ENCODE assay signal across 9 cellular contexts in genomic region chr1:183942933-183943693, GRCh38.
DNase-seq lines count a peak whose midpoint lies in the region; ATAC-seq, FAIRE-seq and TF ChIP-seq lines count a peak whose summit lies in the region.
"Had no signal": no experiment of that assay in that cellular context is flagged by ENCODE, and none has a peak within 500 bp of the region (broad histone marks: within the 10 kb centered on the region; RNA-seq: fewer than 3 reads in every experiment).

No MANE protein-coding gene starts in this region.

- no peaks in the 10 kb centered on the region for H3K9me3 Mint-ChIP-seq in MCF 10A (ENCODE audit: unreplicated experiment)
- no peaks in the 10 kb centered on the region for H3K9me3 Mint-ChIP-seq in activated T-cell treated with anti-CD3 and anti-CD28 coated beads, Interleukin-2, amount 50 U/mL, for 4 hours
- H3K9me3 Mint-ChIP-seq in activated CD8-positive, alpha-beta memory T cell treated with anti-CD3 and anti-CD28 coated beads, Interleukin-2, amount 10 ng/mL, durations not matched to agents 7 days and 5 days (ENCODE audit: low read depth) = no peaks in the 10 kb centered on the region

- H3K27ac ChIP-seq in breast epithelium = no peak overlapping the region
- 0 out of 2 replicates have a peak overlapping the region, but pooled peaks have one; percentile 8 for H3K27ac ChIP-seq in IMR-90 (ENCODE audit: insufficient read depth, low read length)

- in situ Hi-C loops in IMR-90 (cut with MboI; ENCODE audit: low sequenced_read_pairs) = loop anchor here (10.0 kb wide), 1 partner anchor 92 kb away; the partner anchor contains the start of gene COLGALT2

- no peak overlapping the region for H3K27ac Mint-ChIP-seq in MCF 10A (ENCODE audit: low read depth, unreplicated experiment)
- no peak overlapping the region for H3K27ac Mint-ChIP-seq in activated CD8-positive, alpha-beta memory T cell treated with anti-CD3 and anti-CD28 coated beads, Interleukin-2, amount 10 ng/mL, durations not matched to agents 7 days and 5 days
- H3K27ac Mint-ChIP-seq: activated naive CD8-positive, alpha-beta T cell had no signal

- TF ChIP-seq CTCF in MCF 10A (IDR thresholded peaks at IDR 0.05; ENCODE audit: unreplicated experiment) = no peak
- TF ChIP-seq CTCF in breast epithelium (IDR thresholded peaks at IDR 0.05) = no peak
- peak; percentile 37 for TF ChIP-seq CTCF in IMR-90 (conservative IDR thresholded peaks at IDR 0.05; ENCODE audit: low read depth, low read length)

- no peaks in the 10 kb centered on the region for H4K20me1 ChIP-seq in IMR-90 (ENCODE audit: insufficient read depth, low read length)

- TF ChIP-seq POLR2A in breast epithelium (IDR thresholded peaks at IDR 0.05) (no peak), IMR-90 (IDR thresholded peaks at IDR 0.05; ENCODE audit: low read depth, low read length) (no peak)

- H2BK120ac ChIP-seq in IMR-90 (ENCODE audit: low read depth, low read length) = 0 out of 2 replicates have a peak overlapping the region, but pooled peaks have one; percentile 2

- ATAC-seq in IMR-90 (ENCODE audit: low read depth) = peak; percentile 95
- ATAC-seq in activated T-cell treated with anti-CD3 and anti-CD28 coated beads, Interleukin-2, amount 50 U/mL, for 4 hours = no peak
- ATAC-seq in activated CD8-positive, alpha-beta memory T cell treated with anti-CD3 and anti-CD28 coated beads, Interleukin-2, amount 10 ng/mL, durations not matched to agents 7 days and 5 days = no peak

- H3K4me3 ChIP-seq in breast epithelium (no peak overlapping the region), IMR-90 (ENCODE audit: insufficient read depth, low read depth, low read length) (no peak overlapping the region)

- CTCF ChIA-PET in MCF 10A (lab: Yijun Ruan, JAX) = interaction anchor here (0.6 to 1.5 kb wide), 6 partner anchors 14 to 1738 kb away, joined by 3 to 8 read pairs (median 4); no protein-coding TSS in a partner anchor
- CTCF ChIA-PET in IMR-90 (lab: Yijun Ruan, JAX) = interaction anchor here (0.5 to 1.6 kb wide), 8 partner anchors 10 to 1294 kb away, joined by 3 to 9 read pairs (median 3); no protein-coding TSS in a partner anchor
- CTCF ChIA-PET in activated CD8-positive, alpha-beta memory T cell treated with anti-CD3 and anti-CD28 coated beads, Interleukin-2, amount 10 ng/mL, durations not matched to agents 7 days and 5 days (lab: Charles Lee) = interaction anchor here (0.9 to 1.1 kb wide), 2 partner anchors 11 to 27 kb away, joined by 3 to 4 read pairs; no protein-coding TSS in a partner anchor

- peak overlapping the region; percentile 33; the same call in 1 of the 2 replicates for H3K4ac ChIP-seq in IMR-90 (ENCODE audit: low read depth, low read length)

- POLR2A ChIA-PET in MCF 10A (lab: Yijun Ruan, JAX) = interaction anchor here (0.7 to 3.0 kb wide), 6 partner anchors 11 to 1221 kb away, joined by 3 to 8 read pairs (median 4); no protein-coding TSS in a partner anchor
- POLR2A ChIA-PET in IMR-90 (lab: Charles Lee; ENCODE audit: unreplicated experiment) = no interaction called here

- H3K9me3 ChIP-seq in breast epithelium (no peaks in the 10 kb centered on the region), IMR-90 (ENCODE audit: control insufficient read depth, insufficient read depth, low read length) (no peaks in the 10 kb centered on the region)

- no peak for FAIRE-seq in frontal cortex (lab: Jason Lieb, UNC)

- H3K27me3 ChIP-seq in breast epithelium = no peaks in the 10 kb centered on the region
- H3K27me3 ChIP-seq in IMR-90 (ENCODE audit: control insufficient read depth, insufficient read depth, low read length) = no peaks in the 10 kb centered on the region

- no peak overlapping the region for H3K23ac ChIP-seq in IMR-90 (ENCODE audit: low read depth, low read length)

- H2BK20ac ChIP-seq in IMR-90 (ENCODE audit: low read depth, low read length) = 0 out of 2 replicates have a peak overlapping the region, but pooled peaks have one; percentile 3

- BruUV-seq in MCF 10A (replicated peaks; lab: Mats Ljungman, UMichigan) (no TSS peak), IMR-90 (replicated peaks; lab: Mats Ljungman, UMichigan) (no TSS peak)

- H3K18ac ChIP-seq in IMR-90 (ENCODE audit: low read depth, low read length) = peak overlapping the region; percentile 39

- 0 out of 2 replicates have a peak overlapping the region, but pooled peaks have one; percentile 3 for H4K91ac ChIP-seq in IMR-90 (ENCODE audit: insufficient read depth, low read depth, low read length)

- peak overlapping the region; percentile 77 for H2BK5ac ChIP-seq in IMR-90 (ENCODE audit: low read depth, low read length, poor library complexity, severe bottlenecking)

- no peaks in the 10 kb centered on the region for H3K27me3 Mint-ChIP-seq in MCF 10A (ENCODE audit: insufficient read depth, unreplicated experiment)
- no peaks in the 10 kb centered on the region for H3K27me3 Mint-ChIP-seq in activated T-cell treated with anti-CD3 and anti-CD28 coated beads, Interleukin-2, amount 50 U/mL, for 4 hours (ENCODE audit: low read depth)
- H3K27me3 Mint-ChIP-seq in activated CD8-positive, alpha-beta memory T cell treated with anti-CD3 and anti-CD28 coated beads, Interleukin-2, amount 10 ng/mL, durations not matched to agents 7 days and 5 days = no peaks in the 10 kb centered on the region

- dilution Hi-C loops in IMR-90 (cut with HindIII; ENCODE audit: low sequenced_read_pairs, unreplicated experiment) = no loop called here

- H3K9me1 ChIP-seq in IMR-90 (ENCODE audit: insufficient read depth, low read length) = 0 out of 2 replicates have a peak, but pooled peaks cover 2% of the 10 kb centered on the region

- H3K4me1 ChIP-seq in breast epithelium (no peaks in the 10 kb centered on the region), IMR-90 (ENCODE audit: control insufficient read depth, insufficient read depth, low read length) (peaks cover 6% of the 10 kb centered on the region; the same call in 1 of the 2 replicates)

- DNase-seq in MCF 10A (ENCODE audit: unreplicated experiment) = peak; percentile 92
- no peak for DNase-seq in breast epithelium (ENCODE audit: low spot score in 2 of 2)
- peak; percentile 98 for DNase-seq in IMR-90
- peak; percentile 96 for DNase-seq in SKM-1 treated with dmso at 0.1 percent for 144 hours (lab: John Stamatoyannopoulos, UW; ENCODE audit: unreplicated experiment)
- DNase-seq in iPS-NIHi11 (ENCODE audit: low spot score) = peak; percentile 56
- no peak for DNase-seq in activated T-cell treated with anti-CD3 and anti-CD28 coated beads, Interleukin-2, amount 50 U/mL, for 4 hours
- no peak for DNase-seq in activated CD8-positive, alpha-beta memory T cell treated with anti-CD3 and anti-CD28 coated beads, Interleukin-2, amount 10 ng/mL, durations not matched to agents 7 days and 5 days
- DNase-seq in frontal cortex (ENCODE audit: low spot score in 2 of 2) = no peak

- H3K14ac ChIP-seq in IMR-90 (replicated peaks; ENCODE audit: low read depth, low read length) = peak overlapping the region; percentile 47

- H3K9ac ChIP-seq in IMR-90 (ENCODE audit: low read depth, low read length) = 0 out of 2 replicates have a peak overlapping the region, but pooled peaks have one; percentile 24

- peak overlapping the region; percentile 70; the same call in 1 of the 3 replicates for H2BK15ac ChIP-seq in IMR-90 (ENCODE audit: low read depth, low read length)

- H4K8ac ChIP-seq in IMR-90 (ENCODE audit: low read depth in 2 of 2, low read length in 2 of 2) = peak overlapping the region in 1 of 2 experiments; percentile 70; a peak in 2 of 4 replicates

- peak overlapping the region; percentile 59; the same call in 1 of the 2 replicates for H2AK5ac ChIP-seq in IMR-90 (ENCODE audit: low read depth, low read length)

- peak overlapping the region; percentile 48 for H2AFZ ChIP-seq in IMR-90 (replicated peaks; ENCODE audit: low read length, poor library complexity)

- no peak overlapping the region for H3K56ac ChIP-seq in IMR-90 (ENCODE audit: extremely low read depth, insufficient read depth, low read length)

- WGBS in IMR-90 (ENCODE audit: extremely low coverage in 2 of 2, insufficient read length in 1 of 2), 2 experiments = 25% methylated on average over 1 of the region's 5 CpGs; no CpG with 5 or more reads in 1 of the 2 experiments

- peak overlapping the region; percentile 1 for H2AK9ac ChIP-seq in IMR-90 (replicated peaks; ENCODE audit: low read depth, low read length, poor library complexity)

- peak overlapping the region; percentile 8; the same call in 1 of the 2 replicates for H3K4me2 ChIP-seq in IMR-90 (ENCODE audit: low read depth, low read length)

- no peak overlapping the region for H4K5ac ChIP-seq in IMR-90 (ENCODE audit: low read depth, low read length)

- intact Hi-C loops in MCF 10A (cut with micrococcal nuclease) (no loop called here), breast epithelium (cut with DNase I; ENCODE audit: low total_unique reads) (no loop called here), IMR-90 (cut with micrococcal nuclease) (loop anchor here (10.0 kb wide), 1 partner anchor 752 kb away; no protein-coding TSS in a partner anchor)

- TF ChIP-seq RAD21 in IMR-90 (IDR thresholded peaks at IDR 0.05; ENCODE audit: low read length) = peak; percentile 45

- H3K36me3 ChIP-seq in breast epithelium (no peaks in the 10 kb centered on the region), IMR-90 (ENCODE audit: control insufficient read depth, insufficient read depth, low read length) (no peaks in the 10 kb centered on the region)

- H3K79me1 ChIP-seq in IMR-90 (ENCODE audit: low read depth in 1 of 2, low read length in 2 of 2) = no peaks in the 10 kb centered on the region

- no peak overlapping the region for H3K4me3 Mint-ChIP-seq in MCF 10A (ENCODE audit: unreplicated experiment)
- H3K4me3 Mint-ChIP-seq in activated T-cell treated with anti-CD3 and anti-CD28 coated beads, Interleukin-2, amount 50 U/mL, for 4 hours = no peak overlapping the region
- H3K4me3 Mint-ChIP-seq in activated CD8-positive, alpha-beta memory T cell treated with anti-CD3 and anti-CD28 coated beads, Interleukin-2, amount 10 ng/mL, durations not matched to agents 7 days and 5 days = no peak overlapping the region
- H3K4me3 Mint-ChIP-seq: activated naive CD8-positive, alpha-beta T cell had no signal

- peaks cover 11% of the 10 kb centered on the region for H3K4me1 Mint-ChIP-seq in MCF 10A (ENCODE audit: insufficient read depth, unreplicated experiment)
- no peaks in the 10 kb centered on the region for H3K4me1 Mint-ChIP-seq in activated T-cell treated with anti-CD3 and anti-CD28 coated beads, Interleukin-2, amount 50 U/mL, for 4 hours (ENCODE audit: low read depth)
- peaks cover 4% of the 10 kb centered on the region for H3K4me1 Mint-ChIP-seq in activated CD8-positive, alpha-beta memory T cell treated with anti-CD3 and anti-CD28 coated beads, Interleukin-2, amount 10 ng/mL, durations not matched to agents 7 days and 5 days

- no peaks in the 10 kb centered on the region for H3K36me3 Mint-ChIP-seq in MCF 10A (ENCODE audit: insufficient read depth, unreplicated experiment)
- H3K36me3 Mint-ChIP-seq in activated T-cell treated with anti-CD3 and anti-CD28 coated beads, Interleukin-2, amount 50 U/mL, for 4 hours (ENCODE audit: insufficient read depth) = no peaks in the 10 kb centered on the region
- H3K36me3 Mint-ChIP-seq in activated CD8-positive, alpha-beta memory T cell treated with anti-CD3 and anti-CD28 coated beads, Interleukin-2, amount 10 ng/mL, durations not matched to agents 7 days and 5 days = no peaks in the 10 kb centered on the region
- H3K36me3 Mint-ChIP-seq: activated naive CD8-positive, alpha-beta T cell had no signal

TF ChIP-seq in IMR-90, 13 proteins besides CTCF, POLR2A, EP300 and RAD21 (continues in another document):
- TF ChIP-seq CHD1 (IDR thresholded peaks at IDR 0.05; ENCODE audit: low read depth, low read length) (no peak), RCOR1 (IDR thresholded peaks at IDR 0.05; ENCODE audit: insufficient replicate concordance, low read length) (no peak)

Comparison
In these comparisons a context has a peak if more than half of its experiments do, and no peak if none do; other contexts are left out.
1. DNase-seq: peak in MCF 10A (single experiment), IMR-90 (single experiment), SKM-1 treated with dmso at 0.1 percent for 144 hours (single experiment) and iPS-NIHi11 (single experiment); none in breast epithelium (0 of 2), activated T-cell treated with anti-CD3 and anti-CD28 coated beads, Interleukin-2, amount 50 U/mL, for 4 hours (single experiment), activated CD8-positive, alpha-beta memory T cell treated with anti-CD3 and anti-CD28 coated beads, Interleukin-2, amount 10 ng/mL, durations not matched to agents 7 days and 5 days (single experiment) and frontal cortex (0 of 2).